Comparison of ENCODE assay signal across 16 cellular contexts in the genomic region with DNA sequence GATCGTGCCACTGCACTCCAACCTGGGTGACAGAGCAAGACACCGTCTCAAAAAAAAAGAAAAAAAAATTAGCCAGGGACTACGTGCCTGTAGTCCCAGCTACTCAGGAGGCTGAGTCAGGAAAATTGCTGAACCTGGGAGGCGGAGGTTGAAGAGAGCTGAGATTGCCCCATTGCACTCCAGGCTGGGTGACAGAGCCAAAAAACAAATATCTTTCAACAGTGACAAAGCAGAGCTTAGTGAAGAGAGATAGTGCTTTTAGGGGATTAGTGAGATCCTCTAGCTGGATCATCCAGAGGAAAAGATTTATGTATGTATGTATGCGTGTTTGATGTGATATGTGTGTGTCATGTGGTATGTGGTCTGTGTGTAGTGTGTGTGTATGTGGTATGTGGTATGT. TPM values are rescaled to one million over a fixed set of nuclear protein-coding genes. Genes with fewer than 3 reads are reported as not detected.
DNase-seq lines count a peak whose midpoint lies in the region; ATAC-seq, FAIRE-seq and TF ChIP-seq lines count a peak whose summit lies in the region.
"Had no signal": no experiment of that assay in that cellular context is flagged by ENCODE, and none has a peak within 500 bp of the region (broad histone marks: within the 10 kb centered on the region; RNA-seq: fewer than 3 reads in every experiment).

No MANE protein-coding gene starts in this region.

- no peak for TF ChIP-seq CTCF in K562 (IDR thresholded peaks at IDR 0.05 in 2 of 3, conservative IDR thresholded peaks at IDR 0.05 in 1 of 3; ENCODE audit: insufficient read depth in 2 of 3, low read depth in 1 of 3, low read length in 3 of 3)
- TF ChIP-seq CTCF in HepG2 (CRISPR knock-in tag; IDR thresholded peaks at IDR 0.05) = no peak
- no peak for TF ChIP-seq CTCF in upper lobe of left lung (IDR thresholded peaks at IDR 0.05)

- BruUV-seq in K562 (replicated peaks; lab: Mats Ljungman, UMichigan) (no TSS peak), HepG2 (replicated peaks; lab: Mats Ljungman, UMichigan) (no TSS peak)

- no peak for ATAC-seq in K562
- no peak for ATAC-seq in HepG2
- no peak for ATAC-seq in upper lobe of left lung (ENCODE audit: low FRiP score in 2 of 2)
- ATAC-seq in GM21717 (IDR thresholded peaks at IDR 0.05; ENCODE audit: unreplicated experiment) = no peak
- ATAC-seq in GM19351 (IDR thresholded peaks at IDR 0.05; ENCODE audit: unreplicated experiment) = no peak

- DNase-seq in NCI-H82 (lab: John Stamatoyannopoulos, UW) (peak; percentile 19), NCI-H82 treated with DMSO at 0.1 percent for 48 hours (lab: John Stamatoyannopoulos, UW; ENCODE audit: unreplicated experiment) (no peak), K562 (ENCODE audit: extremely low read depth in 1 of 4, low spot score in 3 of 4) (no peak), HepG2 (ENCODE audit: low spot score) (peak; percentile 17), upper lobe of left lung (no peak)
- DNase-seq: 8988T; AML-193; CD8-positive, alpha-beta memory T cell; DMS53; GF-D8; GM23248; H7 had no signal

- TF ChIP-seq POLR2A in K562 (conservative IDR thresholded peaks at IDR 0.05) = no peak
- TF ChIP-seq POLR2A in HepG2 (IDR thresholded peaks at IDR 0.05; ENCODE audit: insufficient read depth in 1 of 2, low read depth in 2 of 2, low read length in 2 of 2) = no peak
- TF ChIP-seq POLR2A in upper lobe of left lung (IDR thresholded peaks at IDR 0.05) = no peak

- H3K36me3 ChIP-seq in K562 (ENCODE audit: control insufficient read depth, insufficient read depth, low read length) = no peaks in the 10 kb centered on the region
- H3K36me3 ChIP-seq in HepG2 (replicated peaks in 1 of 2; ENCODE audit: control insufficient read depth in 1 of 2, insufficient read depth in 2 of 2, low read length in 2 of 2) = no peaks in the 10 kb centered on the region
- no peaks in the 10 kb centered on the region for H3K36me3 ChIP-seq in upper lobe of left lung
- H3K36me3 ChIP-seq: BLaER1 had no signal

- H3K4me3 ChIP-seq in K562 (no peak overlapping the region), HepG2 (replicated peaks in 1 of 3; ENCODE audit: insufficient read depth in 1 of 3, low read depth in 2 of 3, low read length in 3 of 3) (no peak overlapping the region), upper lobe of left lung (no peak overlapping the region)
- H3K4me3 ChIP-seq: BLaER1, GM23248 had no signal

- 3% methylated on average over 5 of the region's 5 CpGs for WGBS in K562 (ENCODE audit: insufficient coverage, low coverage, missing lambda C conversion rate)
- WGBS in HepG2 (ENCODE audit: low lambda C conversion rate) = 26% methylated on average over 5 of the region's 5 CpGs
- 75 to 93% methylated on average over 5 of the region's 5 CpGs for WGBS in upper lobe of left lung, 2 donors

- TF ChIP-seq RAD21 in K562 (CRISPR knock-in tag; conservative IDR thresholded peaks at IDR 0.05 in 1 of 2, IDR thresholded peaks at IDR 0.05 in 1 of 2) (no peak), HepG2 (CRISPR knock-in tag; IDR thresholded peaks at IDR 0.05) (no peak)

- in situ Hi-C loops in K562 (cut with MboI) = no loop called here
- in situ Hi-C loops in HepG2 (cut with HindIII; ENCODE audit: extremely low pct_ligation_motif_present, low pct_unique_long_range_greater_than_20kb) = no loop called here

- no peaks in the 10 kb centered on the region for H3K9me1 ChIP-seq in K562 (ENCODE audit: control insufficient read depth, insufficient read depth, low read length)

- H4K20me1 ChIP-seq in K562 (replicated peaks; ENCODE audit: control insufficient read depth, insufficient read depth, low read length) (no peaks in the 10 kb centered on the region), HepG2 (ENCODE audit: insufficient read depth, low read length) (no peaks in the 10 kb centered on the region)
- H4K20me1 ChIP-seq: BLaER1 had no signal

- H3K9ac ChIP-seq in K562 (ENCODE audit: insufficient read depth in 1 of 2, low read depth in 2 of 2, low read length in 2 of 2) = no peak overlapping the region
- no peak overlapping the region for H3K9ac ChIP-seq in HepG2 (ENCODE audit: insufficient read depth, low read depth, low read length)
- H3K9ac ChIP-seq: BLaER1, GM23248 had no signal

- H3K4me1 ChIP-seq in K562 (replicated peaks in 1 of 2; ENCODE audit: control insufficient read depth in 2 of 2, insufficient read depth in 2 of 2, low read length in 2 of 2) (no peaks in the 10 kb centered on the region), HepG2 (ENCODE audit: insufficient read depth, low read length) (no peaks in the 10 kb centered on the region), upper lobe of left lung (peaks cover 0 to 14% (median 7%) of the 10 kb centered on the region in 4 donors)
- H3K4me1 ChIP-seq: BLaER1 had no signal

- FAIRE-seq in K562 (lab: Jason Lieb, UNC) (no peak), HepG2 (lab: Jason Lieb, UNC) (peak; percentile 46)
- FAIRE-seq: GM19239 had no signal

- H3K27ac ChIP-seq in K562 (ENCODE audit: extremely low read depth, low read depth, low read length) (no peak overlapping the region), HepG2 (ENCODE audit: extremely low read length, insufficient read depth, low read length) (no peak overlapping the region), upper lobe of left lung (peak overlapping the region in 3 of 4 donors; percentile 20 to 74 (median 60))
- H3K27ac ChIP-seq: BLaER1, GM23248 had no signal

- TF ChIP-seq EP300 in K562 (IDR thresholded peaks at IDR 0.05; ENCODE audit: low read length) = no peak
- no peak for TF ChIP-seq EP300 in HepG2 (IDR thresholded peaks at IDR 0.05; ENCODE audit: low read depth in 2 of 2, low read length in 2 of 2)
- TF ChIP-seq EP300 in HepG2 (CRISPR knock-in tag; IDR thresholded peaks at IDR 0.05; ENCODE audit: borderline replicate concordance) = no peak
- no peak for TF ChIP-seq EP300 in upper lobe of left lung (IDR thresholded peaks at IDR 0.05)

- CTCF ChIA-PET in K562 (lab: Yijun Ruan, JAX; ENCODE audit: low intra/inter-chr PET ratio) = no interaction called here
- CTCF ChIA-PET in HepG2 (lab: Yijun Ruan, JAX; ENCODE audit: low intra/inter-chr PET ratio, low total read pairs) = no interaction called here

- H2AFZ ChIP-seq in K562 (ENCODE audit: low read depth, low read length) (no peak overlapping the region), HepG2 (ENCODE audit: low read length) (no peak overlapping the region)
- H2AFZ ChIP-seq: GM23248 had no signal

- H3K9me3 ChIP-seq in K562 (replicated peaks; ENCODE audit: control insufficient read depth, insufficient read depth, low read depth, low read length) = no peaks in the 10 kb centered on the region; the same call in 1 of the 2 replicates
- H3K9me3 ChIP-seq in HepG2 (ENCODE audit: low read length) = peaks cover 16% of the 10 kb centered on the region
- peaks cover 0 to 15% (median 10%) of the 10 kb centered on the region in 4 donors for H3K9me3 ChIP-seq in upper lobe of left lung

- intact Hi-C loops in K562 (cut with micrococcal nuclease) = no loop called here
- intact Hi-C loops in HepG2 (cut with micrococcal nuclease; ENCODE audit: unreplicated experiment) = no loop called here

- H3K4me2 ChIP-seq in K562 (ENCODE audit: insufficient read depth, low read length) (no peak overlapping the region), HepG2 (ENCODE audit: low read depth, low read length) (no peak overlapping the region)
- H3K4me2 ChIP-seq: BLaER1 had no signal

- H3K79me2 ChIP-seq in K562 (ENCODE audit: control insufficient read depth, insufficient read depth, low read length) = no peaks in the 10 kb centered on the region
- H3K79me2 ChIP-seq in HepG2 (ENCODE audit: insufficient read depth, low read length) = no peaks in the 10 kb centered on the region

- H3K27me3 ChIP-seq in K562 (ENCODE audit: control insufficient read depth in 2 of 2, insufficient read depth in 2 of 2, low read length in 2 of 2) (no peaks in the 10 kb centered on the region), HepG2 (ENCODE audit: control insufficient read depth in 1 of 2, insufficient read depth in 2 of 2, low read length in 2 of 2) (no peaks in the 10 kb centered on the region; a peak in 1 of 5 replicates), upper lobe of left lung (no peaks in the 10 kb centered on the region)
- H3K27me3 ChIP-seq: BLaER1 had no signal

- POLR2A ChIA-PET in K562 (lab: Yijun Ruan, JAX) = no interaction called here
- POLR2A ChIA-PET in HepG2 (lab: Yijun Ruan, JAX) = no interaction called here

RNA-seq across cellular contexts. Expression of a gene that starts 56.6 kb away (rescaled TPM):
- total RNA-seq in K562 (2011; cell fraction: chromatin; rRNA removed; ENCODE audit: low replicate concordance) = not detected in 2 replicates
- total RNA-seq in K562 (2011; cell fraction: nucleolus; rRNA removed) = not detected in 2 replicates
- total RNA-seq in K562 (2011; cell fraction: nucleoplasm; rRNA removed) = not detected in 2 replicates
- total RNA-seq in K562 (2014; rRNA removed) = not detected in 2 replicates
- not detected in 2 replicates for total RNA-seq in K562 (2014; rRNA removed; fragmentation: Illumina TruSeq; extraction: Trizol)
- not detected in 2 replicates for total RNA-seq in K562 (2015; rRNA removed; fragmentation: Illumina TruSeq; extraction: Trizol)
- total RNA-seq in K562 (2021) = not detected in 2 replicates
- polyA plus RNA-seq in K562 (2011; rRNA removed) = not detected in 2 replicates
- not detected in 2 replicates for polyA plus RNA-seq in K562 (2011; cell fraction: cytosol; rRNA removed)
- polyA plus RNA-seq in K562 (2011; cell fraction: nucleus; rRNA removed) = not detected in 2 replicates
- not detected in 2 replicates for polyA plus RNA-seq in K562 (2012)
- not detected in 2 replicates for polyA plus RNA-seq in K562 (2014; fragmentation: Illumina TruSeq; extraction: Trizol)
- not detected for polyA plus RNA-seq in K562 (2014; fragmentation: Nextera tagmentation; extraction: Ambion mirVana)
- polyA plus RNA-seq in K562 (2014; rRNA removed) = 0.03 TPM in 1 of 2 replicates, not detected in the other
- polyA minus RNA-seq in K562 (2011; rRNA and poly(A)+ RNA removed) = not detected in 2 replicates
- not detected in 2 replicates for polyA minus RNA-seq in K562 (2011; cell fraction: cytosol; rRNA and poly(A)+ RNA removed)
- polyA minus RNA-seq in K562 (2011; cell fraction: nucleus; rRNA and poly(A)+ RNA removed) = not detected in 2 replicates
- not detected in 2 replicates for total RNA-seq in HepG2 (2016; rRNA removed; fragmentation: Illumina TruSeq; extraction: Trizol)
- total RNA-seq in HepG2 (2016; cell fraction: cytosol; rRNA removed; fragmentation: Illumina TruSeq; extraction: Trizol; ENCODE audit: low read depth) = not detected in 2 replicates
- not detected in 2 replicates for total RNA-seq in HepG2 (2016; cell fraction: insoluble cytoplasmic fraction; rRNA removed; fragmentation: Illumina TruSeq; extraction: Trizol)
- total RNA-seq in HepG2 (2016; cell fraction: membrane; rRNA removed; fragmentation: Illumina TruSeq; extraction: Trizol) = not detected in 2 replicates
- total RNA-seq in HepG2 (2016; cell fraction: nucleus; rRNA removed; fragmentation: Illumina TruSeq; extraction: Trizol) = not detected in 2 replicates
- not detected in 2 replicates for polyA plus RNA-seq in HepG2 (2011; rRNA removed)
- not detected in 2 replicates for polyA plus RNA-seq in HepG2 (2011; cell fraction: cytosol; rRNA removed)
- polyA plus RNA-seq in HepG2 (2011; cell fraction: nucleus; rRNA removed) = not detected in 2 replicates
- polyA plus RNA-seq in HepG2 (2012) = not detected in 2 replicates
- not detected in 2 replicates for polyA plus RNA-seq in HepG2 (2016; cell fraction: cytosol; fragmentation: Illumina TruSeq; extraction: Trizol; ENCODE audit: low read depth)
- polyA plus RNA-seq in HepG2 (2016; cell fraction: insoluble cytoplasmic fraction; fragmentation: Illumina TruSeq; extraction: Trizol; ENCODE audit: low read depth) = not detected in 2 replicates
- polyA plus RNA-seq in HepG2 (2016; cell fraction: membrane; fragmentation: Illumina TruSeq; extraction: Trizol; ENCODE audit: low read depth) = not detected in 2 replicates
- not detected in 2 replicates for polyA plus RNA-seq in HepG2 (2016; cell fraction: nucleus; fragmentation: Illumina TruSeq; extraction: Trizol; ENCODE audit: insufficient read depth, low read depth)
- polyA minus RNA-seq in HepG2 (2011; rRNA and poly(A)+ RNA removed; ENCODE audit: low replicate concordance) = not detected in 2 replicates
- not detected in 2 replicates for polyA minus RNA-seq in HepG2 (2011; cell fraction: cytosol; rRNA and poly(A)+ RNA removed)
- not detected in 2 replicates for polyA minus RNA-seq in HepG2 (2011; cell fraction: nucleus; rRNA and poly(A)+ RNA removed)
- total RNA-seq in upper lobe of left lung = not detected
- total RNA-seq: CD8-positive, alpha-beta memory T cell; GM23248; H7 had no signal
- polyA plus RNA-seq: CD8-positive, alpha-beta memory T cell; GM23248 had no signal

Comparison
In these comparisons a context has a peak if more than half of its experiments do, and no peak if none do; other contexts are left out.
1. DNase-seq: peak in NCI-H82 (single experiment) and HepG2 (single experiment); none in NCI-H82 treated with DMSO at 0.1 percent for 48 hours (single experiment), K562 (0 of 4) and upper lobe of left lung (0 of 2).
2. H3K27ac ChIP-seq: peak in upper lobe of left lung (3 of 4); none in K562 (single experiment) and HepG2 (single experiment).